Comparison of ENCODE assay signal across 19 cellular contexts in the genomic region with DNA sequence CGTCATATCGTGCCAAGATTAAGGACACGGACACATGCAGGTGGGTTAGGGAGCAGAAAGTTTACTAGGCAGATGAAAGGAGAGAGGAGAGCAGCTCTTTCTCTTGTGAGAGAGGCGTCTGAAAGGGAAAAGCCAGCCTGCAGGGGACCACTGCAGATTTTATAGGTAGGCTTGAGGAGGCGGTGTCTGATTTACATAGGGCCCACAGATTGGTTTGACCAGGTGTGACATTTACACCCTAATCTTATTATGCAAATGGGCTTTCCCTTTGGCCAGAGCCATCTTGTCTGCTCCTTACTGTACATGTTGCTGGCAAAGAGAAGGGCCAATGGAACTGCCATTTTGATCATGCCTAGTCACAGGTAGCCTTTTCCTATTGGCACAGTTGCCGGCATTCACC.
DNase-seq lines count a peak whose midpoint lies in the region; ATAC-seq and TF ChIP-seq lines count a peak whose summit lies in the region.
"Had no signal": no experiment of that assay in that cellular context is flagged by ENCODE, and none has a peak within 500 bp of the region (broad histone marks: within the 10 kb centered on the region; RNA-seq: fewer than 3 reads in every experiment).

No MANE protein-coding gene starts in this region.

- no peak overlapping the region; the same call in 1 of the 2 replicates for H3K18ac ChIP-seq in IMR-90 (ENCODE audit: low read depth, low read length)

- H2BK5ac ChIP-seq in IMR-90 (ENCODE audit: low read depth, low read length, poor library complexity, severe bottlenecking) = no peak overlapping the region

- in situ Hi-C loops in IMR-90 (cut with MboI; ENCODE audit: low sequenced_read_pairs) = no loop called here

- H3K27me3 ChIP-seq in BE2C (no peaks in the 10 kb centered on the region), IMR-90 (ENCODE audit: control insufficient read depth, insufficient read depth, low read length) (no peaks in the 10 kb centered on the region), neural progenitor cell (no peaks in the 10 kb centered on the region), lower lobe of right lung (ENCODE audit: low read depth) (no peaks in the 10 kb centered on the region)

- H2BK20ac ChIP-seq in IMR-90 (ENCODE audit: low read depth, low read length) = peak overlapping the region; percentile 55; the same call in 1 of the 2 replicates

- no peak for TF ChIP-seq RAD21 in IMR-90 (IDR thresholded peaks at IDR 0.05; ENCODE audit: low read length)

- no peak overlapping the region for H3K23ac ChIP-seq in IMR-90 (ENCODE audit: low read depth, low read length)

- no TSS peak for BruUV-seq in IMR-90 (replicated peaks; lab: Mats Ljungman, UMichigan)

- DNase-seq in BE2C (peak; percentile 58), IMR-90 (no peak), SK-N-DZ (ENCODE audit: low spot score) (peak; percentile 55), neural progenitor cell (ENCODE audit: low spot score) (peak; percentile 21), lower lobe of right lung (no peak), activated T-cell treated with anti-CD3 and anti-CD28 coated beads for 4 hours (no peak), GM10248 (ENCODE audit: extremely low spot score) (no peak)
- DNase-seq: DMS79, H7, HFFc6, Karpas-422, NCI-H1048, NCI-H1694, NCI-H2107, NCI-H226, SHP77, SK-N-SH had no signal

- H3K14ac ChIP-seq in IMR-90 (replicated peaks; ENCODE audit: low read depth, low read length) = no peak overlapping the region

- no peak overlapping the region for H2BK120ac ChIP-seq in IMR-90 (ENCODE audit: low read depth, low read length)

- no peak overlapping the region for H4K91ac ChIP-seq in IMR-90 (ENCODE audit: insufficient read depth, low read depth, low read length)

- no peak overlapping the region for H2AK9ac ChIP-seq in IMR-90 (replicated peaks; ENCODE audit: low read depth, low read length, poor library complexity)

- H3K36me3 ChIP-seq in BE2C = no peaks in the 10 kb centered on the region
- H3K36me3 ChIP-seq in IMR-90 (ENCODE audit: control insufficient read depth, insufficient read depth, low read length) = no peaks in the 10 kb centered on the region
- H3K36me3 ChIP-seq in neural progenitor cell = no peaks in the 10 kb centered on the region
- H3K36me3 ChIP-seq in lower lobe of right lung = no peaks in the 10 kb centered on the region

- ATAC-seq in IMR-90 (ENCODE audit: low read depth) (no peak), lower lobe of right lung (no peak), HG02759 (IDR thresholded peaks at IDR 0.05; ENCODE audit: unreplicated experiment) (no peak)

- no peak overlapping the region for H2BK15ac ChIP-seq in IMR-90 (ENCODE audit: low read depth, low read length)

- TF ChIP-seq POLR2A in IMR-90 (IDR thresholded peaks at IDR 0.05; ENCODE audit: low read depth, low read length) = no peak

- H4K20me1 ChIP-seq in IMR-90 (ENCODE audit: insufficient read depth, low read length) (peaks cover 5% of the 10 kb centered on the region; the same call in 1 of the 2 replicates), neural progenitor cell (ENCODE audit: low read depth) (no peaks in the 10 kb centered on the region)

- H3K4me3 ChIP-seq in BE2C (ENCODE audit: low read depth, low read length) (no peak overlapping the region), IMR-90 (ENCODE audit: insufficient read depth, low read depth, low read length) (no peak overlapping the region), neural progenitor cell (no peak overlapping the region), lower lobe of right lung (no peak overlapping the region)

- TF ChIP-seq CTCF in BE2C (IDR thresholded peaks at IDR 0.05; ENCODE audit: low read depth, low read length) (no peak), IMR-90 (conservative IDR thresholded peaks at IDR 0.05; ENCODE audit: low read depth, low read length) (no peak), neural progenitor cell (IDR thresholded peaks at IDR 0.05) (no peak), lower lobe of right lung (IDR thresholded peaks at IDR 0.05) (no peak), GM10248 (IDR thresholded peaks at IDR 0.05; ENCODE audit: control extremely low read depth, extremely low read depth, low read depth, missing control alignments) (no peak)

- no peak overlapping the region for H3K27ac ChIP-seq in IMR-90 (ENCODE audit: insufficient read depth, low read length)
- H3K27ac ChIP-seq in neural progenitor cell = no peak overlapping the region
- no peak overlapping the region for H3K27ac ChIP-seq in lower lobe of right lung
- H3K27ac ChIP-seq: C4-2B had no signal

- 0 out of 2 replicates have a peak, but pooled peaks cover 3% of the 10 kb centered on the region for H3K9me1 ChIP-seq in IMR-90 (ENCODE audit: insufficient read depth, low read length)

- H3F3A ChIP-seq in neural progenitor cell (ENCODE audit: low read depth) = peaks cover 18% of the 10 kb centered on the region

- H3K79me1 ChIP-seq in IMR-90 (ENCODE audit: low read depth in 1 of 2, low read length in 2 of 2) = no peaks in the 10 kb centered on the region

- no peak overlapping the region for H3K56ac ChIP-seq in IMR-90 (ENCODE audit: extremely low read depth, insufficient read depth, low read length)

- H3K79me2 ChIP-seq in neural progenitor cell (ENCODE audit: low read depth) = no peaks in the 10 kb centered on the region

- H2AFZ ChIP-seq in IMR-90 (replicated peaks; ENCODE audit: low read length, poor library complexity) (no peak overlapping the region), neural progenitor cell (replicated peaks) (peak overlapping the region; percentile 3)

- H3K4ac ChIP-seq in IMR-90 (ENCODE audit: low read depth, low read length) = no peak overlapping the region

- H3K27ac Mint-ChIP-seq in neural progenitor cell = no peak overlapping the region
- H3K27ac Mint-ChIP-seq: HFFc6 had no signal

- H3K4me1 ChIP-seq in BE2C (peaks cover 4% of the 10 kb centered on the region; the same call in 1 of the 2 replicates), IMR-90 (ENCODE audit: control insufficient read depth, insufficient read depth, low read length) (peaks cover 6% of the 10 kb centered on the region), neural progenitor cell (peaks cover 19% of the 10 kb centered on the region), lower lobe of right lung (no peaks in the 10 kb centered on the region)

- H3K4me2 ChIP-seq in IMR-90 (ENCODE audit: low read depth, low read length) = no peak overlapping the region
- no peak overlapping the region for H3K4me2 ChIP-seq in neural progenitor cell
- H3K4me2 ChIP-seq: SK-N-SH had no signal

- H3K9me3 ChIP-seq in BE2C (no peaks in the 10 kb centered on the region; the same call in 1 of the 2 replicates), IMR-90 (ENCODE audit: control insufficient read depth, insufficient read depth, low read length) (no peaks in the 10 kb centered on the region; the same call in 1 of the 2 replicates), neural progenitor cell (ENCODE audit: low read depth) (no peaks in the 10 kb centered on the region), lower lobe of right lung (no peaks in the 10 kb centered on the region)
- H3K9me3 ChIP-seq: SK-N-SH had no signal

- POLR2A ChIA-PET in IMR-90 (lab: Charles Lee; ENCODE audit: unreplicated experiment) = no interaction called here
- POLR2A ChIA-PET in GM10248 (lab: Yijun Ruan, JAX) = no interaction called here

- H4K8ac ChIP-seq in IMR-90 (ENCODE audit: low read depth in 2 of 2, low read length in 2 of 2) = no peak overlapping the region

- WGBS in IMR-90 (ENCODE audit: extremely low coverage in 2 of 2, insufficient read length in 1 of 2), 2 experiments = no CpG with 5 or more reads among the region's 6 CpGs

- H3K27me3 Mint-ChIP-seq in neural progenitor cell (ENCODE audit: insufficient read depth, low read depth) = peaks cover 3% of the 10 kb centered on the region

- H3K4me3 Mint-ChIP-seq in neural progenitor cell = no peak overlapping the region

- H3K4me1 Mint-ChIP-seq in neural progenitor cell = peaks cover 13% of the 10 kb centered on the region

- no peak overlapping the region for H4K5ac ChIP-seq in IMR-90 (ENCODE audit: low read depth, low read length)

- H3K9ac ChIP-seq in IMR-90 (ENCODE audit: low read depth, low read length) (no peak overlapping the region), neural progenitor cell (no peak overlapping the region)
- H3K9ac ChIP-seq: SK-N-SH had no signal

- H3K9me3 Mint-ChIP-seq in neural progenitor cell = peaks cover 6% of the 10 kb centered on the region

- dilution Hi-C loops in IMR-90 (cut with HindIII; ENCODE audit: low sequenced_read_pairs, unreplicated experiment) = no loop called here

- intact Hi-C loops in IMR-90 (cut with micrococcal nuclease) (no loop called here), lower lobe of right lung (cut with DNase I) (no loop called here)

- CTCF ChIA-PET in IMR-90 (lab: Yijun Ruan, JAX) (no interaction called here), GM10248 (lab: Yijun Ruan, JAX) (interaction anchor here (1.6 kb wide), 1 partner anchor 9 kb away, joined by 3 read pairs; no protein-coding TSS in a partner anchor)

- H2AK5ac ChIP-seq in IMR-90 (ENCODE audit: low read depth, low read length) = no peak overlapping the region

- H3K36me3 Mint-ChIP-seq in neural progenitor cell = no peaks in the 10 kb centered on the region

TF ChIP-seq in IMR-90, 13 proteins besides CTCF, POLR2A, EP300 and RAD21:
- no peak for TF ChIP-seq SMC3 (IDR thresholded peaks at IDR 0.05; ENCODE audit: low read depth, low read length)
- TF ChIP-seq FOS (IDR thresholded peaks at IDR 0.05; ENCODE audit: low read depth, low read length) = no peak
- TF ChIP-seq CHD1 (IDR thresholded peaks at IDR 0.05; ENCODE audit: low read depth, low read length) = no peak
- no peak for TF ChIP-seq MAFK (IDR thresholded peaks at IDR 0.05; ENCODE audit: low read depth, low read length)
- no peak for TF ChIP-seq BHLHE40 (IDR thresholded peaks at IDR 0.05; ENCODE audit: low read depth, low read length)
- no peak for TF ChIP-seq CEBPB (IDR thresholded peaks at IDR 0.05; ENCODE audit: low read depth, low read length)
- TF ChIP-seq, protein P1, sequence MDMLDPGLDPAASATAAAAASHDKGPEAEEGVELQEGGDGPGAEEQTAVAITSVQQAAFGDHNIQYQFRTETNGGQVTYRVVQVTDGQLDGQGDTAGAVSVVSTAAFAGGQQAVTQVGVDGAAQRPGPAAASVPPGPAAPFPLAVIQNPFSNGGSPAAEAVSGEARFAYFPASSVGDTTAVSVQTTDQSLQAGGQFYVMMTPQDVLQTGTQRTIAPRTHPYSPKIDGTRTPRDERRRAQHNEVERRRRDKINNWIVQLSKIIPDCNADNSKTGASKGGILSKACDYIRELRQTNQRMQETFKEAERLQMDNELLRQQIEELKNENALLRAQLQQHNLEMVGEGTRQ (IDR thresholded peaks at IDR 0.05; ENCODE audit: low read depth, low read length) = no peak
- no peak for TF ChIP-seq MAZ (IDR thresholded peaks at IDR 0.05; ENCODE audit: borderline replicate concordance, low read depth, low read length)
- TF ChIP-seq NFE2L2 (IDR thresholded peaks at IDR 0.05; ENCODE audit: low read depth, low read length) = no peak
- no peak for TF ChIP-seq RFX5 (IDR thresholded peaks at IDR 0.05; ENCODE audit: low read depth, low read length)
- TF ChIP-seq RCOR1 (IDR thresholded peaks at IDR 0.05; ENCODE audit: insufficient replicate concordance, low read length) = no peak

Comparison
In these comparisons a context has a peak if more than half of its experiments do, and no peak if none do; other contexts are left out.
1. DNase-seq: peak in BE2C (single experiment), SK-N-DZ (single experiment) and neural progenitor cell (single experiment); none in IMR-90 (single experiment), lower lobe of right lung (single experiment), activated T-cell treated with anti-CD3 and anti-CD28 coated beads for 4 hours (single experiment) and GM10248 (single experiment).